ENCODE assay signal across 16 cellular contexts in genomic region chr4:113556382-113557134, GRCh38.
DNase-seq lines count a peak whose midpoint lies in the region; ATAC-seq, FAIRE-seq and TF ChIP-seq lines count a peak whose summit lies in the region.
"Had no signal": no experiment of that assay in that cellular context is flagged by ENCODE, and none has a peak within 500 bp of the region (broad histone marks: within the 10 kb centered on the region; RNA-seq: fewer than 3 reads in every experiment).

No MANE protein-coding gene starts in this region.

- TF ChIP-seq POLR2A in breast epithelium (IDR thresholded peaks at IDR 0.05): no peak

- no peak overlapping the region for H3K4me2 ChIP-seq in mammary epithelial cell (ENCODE audit: insufficient read depth, low read depth, low read length)

- H2AFZ ChIP-seq in mammary epithelial cell (ENCODE audit: low read depth, low read length): no peak overlapping the region

- H3K4me1 ChIP-seq in mammary epithelial cell (ENCODE audit: insufficient read depth, low read length) (peaks cover 3% of the 10 kb centered on the region), breast epithelium (no peaks in the 10 kb centered on the region), foreskin keratinocyte (no peaks in the 10 kb centered on the region)

- no peak overlapping the region for H3K9ac ChIP-seq in mammary epithelial cell (ENCODE audit: insufficient read depth, low read length)

- BruUV-seq in mammary epithelial cell (replicated peaks; lab: Mats Ljungman, UMichigan): no TSS peak

- H3K9me3 Mint-ChIP-seq in naive B cell: peaks cover 0 to 4% (median 0%) of the 10 kb centered on the region in 7 donors

- 100% methylated on average over 4 of the region's 4 CpGs for WGBS in mammary epithelial cell (ENCODE audit: low coverage, missing lambda C conversion rate)

- no peaks in the 10 kb centered on the region for H4K20me1 ChIP-seq in mammary epithelial cell (ENCODE audit: insufficient read depth, low read length)

- in situ Hi-C loops in mammary epithelial cell (cut with MboI; ENCODE audit: low sequenced_read_pairs in 2 of 2) (no loop called here), KBM-7 (cut with MboI; ENCODE audit: low pct_unique_long_range_greater_than_20kb, low sequenced_read_pairs) (no loop called here)

- no peak overlapping the region for H3K4me3 ChIP-seq in mammary epithelial cell (replicated peaks in 1 of 3; ENCODE audit: insufficient read depth in 1 of 3, low read depth in 2 of 3, low read length in 3 of 3)
- no peak overlapping the region for H3K4me3 ChIP-seq in breast epithelium

- H3K9me3 ChIP-seq in mammary epithelial cell (replicated peaks; ENCODE audit: insufficient read depth, low read length) (no peaks in the 10 kb centered on the region), breast epithelium (no peaks in the 10 kb centered on the region)

- H3K4me3 Mint-ChIP-seq in naive B cell: peak overlapping the region in 7 of 8 donors; percentile 31 to 69 (median 57)
- H3K4me3 Mint-ChIP-seq: naive thymus-derived CD4-positive, alpha-beta T cell had no signal

- TF ChIP-seq CTCF in mammary epithelial cell (conservative IDR thresholded peaks at IDR 0.05 in 1 of 2, IDR thresholded peaks at IDR 0.05 in 1 of 2; ENCODE audit: extremely low read depth in 1 of 2, insufficient read depth in 1 of 2, low read depth in 1 of 2, low read length in 2 of 2) (no peak), breast epithelium (IDR thresholded peaks at IDR 0.05) (no peak), foreskin keratinocyte (conservative IDR thresholded peaks at IDR 0.05) (no peak)

- CTCF ChIA-PET in mammary epithelial cell (lab: Charles Lee; ENCODE audit: low non-redundant PET): no interaction called here

- intact Hi-C loops in mammary epithelial cell (cut with micrococcal nuclease) (no loop called here), breast epithelium (cut with DNase I; ENCODE audit: low total_unique reads) (loop anchor here (10.0 kb wide), 1 partner anchor 208 kb away; the partner anchor contains the start of gene CAMK2D)

- no peaks in the 10 kb centered on the region for H3K27me3 ChIP-seq in mammary epithelial cell (ENCODE audit: insufficient read depth, low read length)
- H3K27me3 ChIP-seq in breast epithelium: no peaks in the 10 kb centered on the region
- H3K27me3 ChIP-seq in foreskin keratinocyte: no peaks in the 10 kb centered on the region

- no peaks in the 10 kb centered on the region for H3K79me2 ChIP-seq in mammary epithelial cell (ENCODE audit: insufficient read depth, low read length)

- H3K36me3 Mint-ChIP-seq in naive B cell: peaks cover 0 to 9% of the 10 kb centered on the region in 2 donors

- H3K36me3 ChIP-seq in mammary epithelial cell (ENCODE audit: insufficient read depth, low read length): no peaks in the 10 kb centered on the region
- H3K36me3 ChIP-seq in breast epithelium: no peaks in the 10 kb centered on the region

- no peak overlapping the region for H3K27ac ChIP-seq in mammary epithelial cell (ENCODE audit: insufficient read depth, low read depth, low read length)
- peak overlapping the region in 1 of 2 donors; percentile 53 for H3K27ac ChIP-seq in breast epithelium
- H3K27ac ChIP-seq in foreskin keratinocyte: no peak overlapping the region

- H3K27me3 Mint-ChIP-seq in naive B cell: no peaks in the 10 kb centered on the region
- H3K27me3 Mint-ChIP-seq: naive thymus-derived CD4-positive, alpha-beta T cell had no signal

- dilution Hi-C loops in mammary epithelial cell (cut with HindIII; ENCODE audit: low sequenced_read_pairs): no loop called here

- ATAC-seq in foreskin keratinocyte (peak; percentile 18), naive B cell (ENCODE audit: low read depth in 2 of 2) (no peak), HG02798 (IDR thresholded peaks at IDR 0.05; ENCODE audit: poor library complexity, unreplicated experiment) (no peak)
- ATAC-seq: naive thymus-derived CD4-positive, alpha-beta T cell; Panc1 had no signal

- peaks cover 27 to 47% (median 40%) of the 10 kb centered on the region in 3 donors for H3K4me1 Mint-ChIP-seq in naive B cell

- FAIRE-seq in GM19239 (lab: Jason Lieb, UNC): no peak
- FAIRE-seq: islet of Langerhans had no signal

- H3K27ac Mint-ChIP-seq in naive B cell: peak overlapping the region in 5 of 6 donors; percentile 20 to 87 (median 51)

- DNase-seq in mammary epithelial cell (peak; percentile 15), breast epithelium (ENCODE audit: low spot score in 2 of 2) (no peak), foreskin keratinocyte (no peak), naive B cell (no peak), KBM-7 (no peak), GM19239 (ENCODE audit: insufficient read length, low spot score) (no peak)
- no peak for DNase-seq in activated CD4-positive, alpha-beta T cell treated with anti-CD3 and anti-CD28 coated beads, Interleukin-2, amount 50 U/mL, for 4 hours
- DNase-seq: activated CD8-positive, alpha-beta memory T cell treated with anti-CD3 and anti-CD28 coated beads, Interleukin-2, amount 50 U/mL, for 4 hours; activated naive CD4-positive, alpha-beta T cell treated with anti-CD3 and anti-CD28 coated beads, Interleukin-2, amount 50 U/mL, for 16 hours; caudate nucleus; naive thymus-derived CD4-positive, alpha-beta T cell; NCI-H1105; T-helper 1 cell had no signal
